Comparison of ENCODE assay signal across 15 cellular contexts in the genomic region with DNA sequence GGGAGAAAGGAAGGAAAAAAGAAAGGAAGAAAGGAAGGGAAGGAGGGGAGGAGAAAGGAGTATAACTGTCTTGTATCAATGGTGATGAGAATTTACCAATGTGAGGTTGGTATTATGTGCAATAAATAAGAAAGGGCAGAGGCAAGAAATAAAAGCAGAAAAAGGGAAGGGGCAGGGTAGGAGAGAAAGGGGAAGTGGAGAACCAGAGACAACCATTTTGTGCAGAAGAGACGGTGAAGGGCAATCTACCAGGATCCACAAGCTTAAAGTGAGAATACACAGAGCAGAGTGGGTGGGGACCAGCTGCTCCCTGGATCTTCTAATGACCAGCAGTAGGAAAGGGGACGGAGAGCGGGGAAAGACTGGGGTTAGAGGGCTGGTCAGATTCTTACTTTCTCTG.
"Had no signal": no experiment of that assay in that cellular context is flagged by ENCODE, and none has a peak within 500 bp of the region (broad histone marks: within the 10 kb centered on the region; RNA-seq: fewer than 3 reads in every experiment).

No MANE protein-coding gene starts in this region.

- ATAC-seq: effector memory CD8-positive, alpha-beta T cell; left ventricle myocardium superior; stimulated activated memory B cell treated with anti-CD40 and anti-IgM and Interleukin-4, amounts not matched to agents 10 μg/mL and 1 μg/mL and 100 μg/mL, for 72 hours had no signal

- DNase-seq: activated CD4-positive, alpha-beta T cell treated with anti-CD3 and anti-CD28 coated beads, Interleukin-2, amount 10 ng/mL, durations not matched to agents 24 days and 14 days; activated CD8-positive, alpha-beta memory T cell treated with anti-CD3 and anti-CD28 coated beads, Interleukin-2, amount 50 U/mL, for 48 hours; activated effector memory CD4-positive, alpha-beta T cell treated with anti-CD3 and anti-CD28 coated beads, Interleukin-2, amount 50 U/mL, for 16 hours; activated T-cell treated with anti-CD3 and anti-CD28 coated beads, Interleukin-2, amount 50 U/mL, for 48 hours; cerebellar nuclear complex; dermis blood vessel endothelial cell; effector memory CD8-positive, alpha-beta T cell; esophagus squamous epithelium; left ventricle myocardium superior; nephron progenitor cell; occipital lobe; sigmoid colon; stimulated activated CD4-positive, alpha-beta T cell treated with anti-CD3 and anti-CD28 coated beads, Interleukin-4, amount 100 ng/mL, for 4 hours had no signal

- H3K36me3 ChIP-seq: esophagus squamous epithelium, sigmoid colon had no signal

- FAIRE-seq: bronchial epithelial cell had no signal

- H3K27me3 ChIP-seq: esophagus squamous epithelium, sigmoid colon had no signal

- H3K4me1 ChIP-seq: esophagus squamous epithelium, sigmoid colon had no signal

- H3K27ac ChIP-seq: esophagus squamous epithelium, sigmoid colon had no signal

- H3K9me3 ChIP-seq: sigmoid colon had no signal

- H3K4me3 ChIP-seq: esophagus squamous epithelium, sigmoid colon had no signal
